In the genomic region with DNA sequence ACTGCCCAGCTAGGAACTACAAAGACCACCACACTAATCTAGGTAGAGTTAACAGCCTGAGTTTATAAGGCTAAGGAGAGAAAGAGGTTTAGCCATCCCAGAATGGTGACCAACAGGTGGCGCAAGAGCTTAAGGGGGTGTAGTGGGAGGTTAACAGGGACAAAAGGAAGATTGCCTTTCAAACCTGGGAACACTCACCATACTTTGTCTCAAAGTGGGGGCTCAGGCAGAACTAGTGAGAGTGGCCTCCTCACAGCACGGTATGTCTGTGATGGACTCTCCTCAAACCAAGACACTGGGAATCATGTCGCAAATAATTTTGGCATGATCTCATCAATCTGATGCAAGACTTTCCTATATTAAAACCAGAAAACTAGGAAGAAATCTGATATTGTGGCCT, we compare ENCODE assay signal across 8 cellular contexts. TPM values are rescaled to one million over a fixed set of nuclear protein-coding genes. Genes with fewer than 3 reads are reported as not detected.
DNase-seq lines count a peak whose midpoint lies in the region; ATAC-seq, FAIRE-seq and TF ChIP-seq lines count a peak whose summit lies in the region.

No MANE protein-coding gene starts in this region.

- H3K9me2 ChIP-seq in PC-9 (ENCODE audit: insufficient read depth), result no peaks in the 10 kb centered on the region

- H3K4me1 ChIP-seq in A549 (peaks cover 5% of the 10 kb centered on the region; the same call in 1 of the 3 replicates), PC-9 (replicated peaks; ENCODE audit: insufficient read depth) (no peaks in the 10 kb centered on the region), heart right ventricle (peaks cover 0 to 16% (median 9%) of the 10 kb centered on the region in 9 donors)

- H4K20me1 ChIP-seq in PC-9 (ENCODE audit: insufficient read depth), result no peaks in the 10 kb centered on the region

- CTCF ChIA-PET in A549 (lab: Yijun Ruan, JAX) (interaction anchor here (1.0 kb wide), 1 partner anchor 151 kb away, joined by 6 read pairs; no protein-coding TSS in a partner anchor), PC-9 (lab: Charles Lee) (interaction anchor here (0.9 kb wide), 1 partner anchor 9 kb away, joined by 4 read pairs; no protein-coding TSS in a partner anchor)

- H3K79me2 ChIP-seq in PC-9 (ENCODE audit: low read depth), result no peaks in the 10 kb centered on the region

- H3K9me3 ChIP-seq in A549 (no peaks in the 10 kb centered on the region), PC-9 (ENCODE audit: insufficient read depth, low read depth) (no peaks in the 10 kb centered on the region), heart right ventricle (no peaks in the 10 kb centered on the region)

- TF ChIP-seq EP300 in A549 (IDR thresholded peaks at IDR 0.05), result no peak

- no peaks in the 10 kb centered on the region for H3F3A ChIP-seq in PC-9 (ENCODE audit: insufficient read depth, low read depth)

- H3K4me2 ChIP-seq in A549 (no peak overlapping the region), PC-9 (no peak overlapping the region)

- TF ChIP-seq CTCF in A549 (IDR thresholded peaks at IDR 0.05) (peak; percentile 34), GM12875 (IDR thresholded peaks at IDR 0.05; ENCODE audit: borderline replicate concordance, insufficient read depth, low read depth, low read length) (peak; percentile 70; the same call in 1 of the 2 replicates), PC-9 (conservative IDR thresholded peaks at IDR 0.05) (peak; percentile 40; the same call in 1 of the 2 replicates), heart right ventricle (IDR thresholded peaks at IDR 0.05) (peak in 8 of 9 donors; percentile 28 to 66 (median 50))

- H3K27ac ChIP-seq in A549 (peak overlapping the region in 1 of 2 experiments; percentile 62; a peak in 3 of 6 replicates), PC-9 (peak overlapping the region; percentile 34; the same call in 1 of the 2 replicates), heart right ventricle (no peak overlapping the region)

- H3K4me3 ChIP-seq in A549 (no peak overlapping the region), GM12875 (ENCODE audit: low read depth, low read length) (no peak overlapping the region), PC-9 (no peak overlapping the region), heart right ventricle (no peak overlapping the region)

- H2AFZ ChIP-seq in PC-9, result no peak overlapping the region

- peak in 1 of 2 experiments; percentile 43; a peak in 2 of 5 replicates for TF ChIP-seq RAD21 in A549 (conservative IDR thresholded peaks at IDR 0.05 in 1 of 2, IDR thresholded peaks at IDR 0.05 in 1 of 2)

- intact Hi-C loops in PC-9 (cut with micrococcal nuclease; ENCODE audit: unreplicated experiment) (no loop called here), heart right ventricle (cut with DNase I) (loop anchor here in 4 of 10 donors (2.0 to 10.0 kb wide), 4 partner anchors 112 to 152 kb away; no protein-coding TSS in a partner anchor)

- ATAC-seq in A549 (peak in 1 of 2 experiments; percentile 78; a peak in 3 of 6 replicates), heart right ventricle (peak in 3 of 8 donors; percentile 21 to 37 (median 35))

- BruUV-seq in PC-9 (replicated peaks; lab: Mats Ljungman, UMichigan), result no TSS peak

- DNase-seq in A549 (ENCODE audit: low read depth in 1 of 2, low spot score in 1 of 2) (peak in 1 of 2 experiments; percentile 38), PC-9 (peak in 1 of 2 experiments; percentile 34), heart right ventricle (peak; percentile 25 to 31), epidermal melanocyte (ENCODE audit: insufficient read length, low spot score) (no peak), hepatic stellate cell (ENCODE audit: low spot score) (no peak)
- peak; percentile 22 to 44 for DNase-seq in activated T-helper 1 cell treated with anti-CD3 and anti-CD28 coated beads, Interleukin-2, amount 50 U/mL, for 16 hours (ENCODE audit: low read depth in 1 of 2, low spot score in 1 of 2)
- DNase-seq in stimulated activated CD4-positive, alpha-beta T cell treated with anti-CD3 and anti-CD28 coated beads, Interleukin-2, amount 100 ng/mL, for 24 hours, result peak; percentile 69 to 76

- POLR2A ChIA-PET in A549 (lab: Yijun Ruan, JAX), result interaction anchor here (1.0 kb wide), 1 partner anchor 24 kb away, joined by 3 read pairs; no protein-coding TSS in a partner anchor
- POLR2A ChIA-PET in PC-9 (lab: Charles Lee; ENCODE audit: unreplicated experiment), result no interaction called here

- H3K27me3 ChIP-seq in PC-9 (ENCODE audit: insufficient read depth, low read depth) (no peaks in the 10 kb centered on the region), heart right ventricle (no peaks in the 10 kb centered on the region)

- no peak for TF ChIP-seq POLR2A in A549 (IDR thresholded peaks at IDR 0.05; ENCODE audit: low read length)

- 73% methylated on average over 3 of the region's 3 CpGs for WGBS in A549 (ENCODE audit: missing lambda C conversion rate)
- 77 to 94% methylated on average over 3 of the region's 3 CpGs for WGBS in heart right ventricle, 2 donors

- H3K36me3 ChIP-seq in PC-9 (ENCODE audit: low read depth) (no peaks in the 10 kb centered on the region), heart right ventricle (peaks cover 0 to 100% (median 42%) of the 10 kb centered on the region in 9 donors)

- FAIRE-seq in A549 (lab: Jason Lieb, UNC), result no peak

TF ChIP-seq in A549, 52 proteins besides CTCF, POLR2A, EP300 and RAD21:
- TF ChIP-seq JUN (IDR thresholded peaks at IDR 0.05) (no peak), SMC3 (IDR thresholded peaks at IDR 0.05) (0 out of 3 replicates have a peak, but pooled peaks have one; percentile 7)
TF ChIP-seq in A549: peak in this region for 1.

RNA-seq across cellular contexts. Expression of a gene that starts 23.4 kb away (rescaled TPM):
- polyA plus RNA-seq in A549 (2011; rRNA removed), result 116 and 117 TPM in 2 replicates
- polyA plus RNA-seq in A549 (2012; cell fraction: cytosol; rRNA removed), result 28.0 and 37.5 TPM in 2 replicates
- 8.4 and 10.6 TPM in 2 replicates for polyA plus RNA-seq in A549 (2012; cell fraction: nucleus; rRNA removed)
- 68.8 to 79.0 TPM (median 73.8 TPM) in 3 replicates for polyA plus RNA-seq in A549 (2017; fragmentation: RNase III; extraction: RNeasy Plus Mini Kit Qiagen cat#74134 plus additional on column Dnase treatment)
- polyA minus RNA-seq in A549 (2011; rRNA and poly(A)+ RNA removed), result 315 and 353 TPM in 2 replicates
- total RNA-seq in PC-9 (2021), result 155 and 238 TPM in 2 replicates
- total RNA-seq in heart right ventricle, result 100 to 1,000 TPM; 223 to 354 (median 306) TPM
- 100 to 1,000 TPM in 1 of 2 donors, 10 to 100 TPM in 1; 30.8 to 135 TPM for polyA plus RNA-seq in heart right ventricle

Comparison
In these comparisons a context has a peak if more than half of its experiments do, and no peak if none do; other contexts are left out.
1. DNase-seq: peak in activated T-helper 1 cell treated with anti-CD3 and anti-CD28 coated beads, Interleukin-2, amount 50 U/mL, for 16 hours (2 of 2), heart right ventricle (2 of 2) and stimulated activated CD4-positive, alpha-beta T cell treated with anti-CD3 and anti-CD28 coated beads, Interleukin-2, amount 100 ng/mL, for 24 hours (2 of 2); none in epidermal melanocyte (single experiment) and hepatic stellate cell (single experiment).
2. Peak in every context shown above with its lines, with median percentiles within 50 percentile points of each other: CTCF ChIP-seq.